In the genomic region with DNA sequence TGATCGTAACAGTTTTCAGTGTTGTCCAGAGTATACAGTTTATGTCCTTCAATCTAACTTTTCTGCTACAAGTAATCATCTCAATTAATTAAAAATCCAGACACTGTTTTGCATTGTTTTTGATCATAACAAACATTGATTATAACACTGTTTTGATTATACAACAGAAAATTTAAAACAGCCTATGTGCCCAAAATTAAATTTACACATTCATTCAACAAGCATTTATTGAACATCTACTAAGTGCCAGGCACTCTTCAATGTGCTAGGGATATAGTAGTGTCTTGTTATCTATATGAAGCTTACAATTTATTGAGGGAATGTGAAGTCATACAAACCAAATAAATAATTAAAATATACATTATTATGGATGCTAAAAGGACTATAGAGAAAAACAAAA, we compare ENCODE assay signal across 11 cellular contexts.
"Had no signal": no experiment of that assay in that cellular context is flagged by ENCODE, and none has a peak within 500 bp of the region (broad histone marks: within the 10 kb centered on the region; RNA-seq: fewer than 3 reads in every experiment).

No MANE protein-coding gene starts in this region.

- H2AFZ ChIP-seq: GM23248, GM23338 had no signal

- H3K9ac ChIP-seq: GM23248 had no signal

- H3K4me2 ChIP-seq: GM23338 had no signal

- H3K36me3 ChIP-seq: HAP-1 had no signal

- FAIRE-seq: H1, H54 had no signal

- H3K9me3 ChIP-seq: HAP-1 had no signal

- H3K4me1 ChIP-seq: HAP-1 had no signal

- H3K4me3 ChIP-seq: GM23248, GM23338, HAP-1 had no signal

- H3K27ac ChIP-seq: GM23248 had no signal

- ATAC-seq: GM23338, HCT116 had no signal

- DNase-seq: GM23248, GOT3, H7, H9, HCEC 1CT, HFFc6 had no signal
